19 cellular contexts compared by ENCODE assay signal in genomic region chr6:53818845-53819609, GRCh38. TPM values are rescaled to one million over a fixed set of nuclear protein-coding genes. Genes with fewer than 3 reads are reported as not detected.
DNase-seq lines count a peak whose midpoint lies in the region; ATAC-seq and TF ChIP-seq lines count a peak whose summit lies in the region.
"Had no signal": no experiment of that assay in that cellular context is flagged by ENCODE, and none has a peak within 500 bp of the region (broad histone marks: within the 10 kb centered on the region; RNA-seq: fewer than 3 reads in every experiment).

No MANE protein-coding gene starts in this region.

- intact Hi-C loops in mammary epithelial cell (cut with micrococcal nuclease), result no loop called here
- intact Hi-C loops in upper lobe of right lung (cut with DNase I), result no loop called here

- DNase-seq in activated T-cell treated with anti-CD3 and anti-CD28 coated beads, Interleukin-2, amount 50 U/mL, for 72 hours, result no peak
- no peak for DNase-seq in activated T-cell treated with anti-CD3 and anti-CD28 coated beads, Interleukin-2, amount 50 U/mL, for 48 hours
- peak; percentile 27 for DNase-seq in mammary epithelial cell
- DNase-seq in stimulated activated naive B cell treated with anti-CD40 and anti-IgM and Interleukin-4, amounts not matched to agents 10 μg/mL and 1 μg/mL and 100 μg/mL, for 72 hours, result no peak
- no peak for DNase-seq in upper lobe of right lung
- no peak for DNase-seq in GM19238 (ENCODE audit: insufficient read length, low spot score)
- DNase-seq: DMS53, GOT3, HFFc6, KG1, MG63, NCI-H1092 treated with DMSO at 0.1 percent for 48 hours, NCI-H1694 treated with DMSO at 0.1 percent for 48 hours, NCI-H446, PC-3 had no signal

- no peak overlapping the region for H3K9ac ChIP-seq in mammary epithelial cell (ENCODE audit: insufficient read depth, low read length)
- H3K9ac ChIP-seq: BLaER1 treated with 17β-estradiol and CSF1 and Interleukin-3, amounts not matched to agents 10 nM and 100 nM had no signal

- H3K4me3 Mint-ChIP-seq in activated T-cell treated with anti-CD3 and anti-CD28 coated beads, Interleukin-2, amount 50 U/mL, for 72 hours, result peak overlapping the region in 1 of 2 donors; percentile 3
- H3K4me3 Mint-ChIP-seq in stimulated activated naive B cell treated with anti-CD40 and anti-IgM and Interleukin-4, amounts not matched to agents 10 μg/mL and 1 μg/mL and 100 μg/mL, for 72 hours, result no peak overlapping the region
- H3K4me3 Mint-ChIP-seq: HFFc6 had no signal

- WGBS in mammary epithelial cell (ENCODE audit: low coverage, missing lambda C conversion rate), result 58% methylated on average over 3 of the region's 3 CpGs

- H3K4me1 Mint-ChIP-seq in activated T-cell treated with anti-CD3 and anti-CD28 coated beads, Interleukin-2, amount 50 U/mL, for 72 hours (ENCODE audit: low read depth), result peaks cover 6% of the 10 kb centered on the region
- peaks cover 14 to 24% of the 10 kb centered on the region in 2 donors for H3K4me1 Mint-ChIP-seq in stimulated activated naive B cell treated with anti-CD40 and anti-IgM and Interleukin-4, amounts not matched to agents 10 μg/mL and 1 μg/mL and 100 μg/mL, for 72 hours

- no peak overlapping the region for H2AFZ ChIP-seq in mammary epithelial cell (ENCODE audit: low read depth, low read length)

- ATAC-seq in activated T-cell treated with anti-CD3 and anti-CD28 coated beads, Interleukin-2, amount 50 U/mL, for 72 hours (replicated peaks in 1 of 2), result peak; percentile 32 to 68
- ATAC-seq in stimulated activated naive B cell treated with anti-CD40 and anti-IgM and Interleukin-4, amounts not matched to agents 10 μg/mL and 1 μg/mL and 100 μg/mL, for 72 hours (replicated peaks), result peak; percentile 34 to 54
- ATAC-seq in upper lobe of right lung (no peak), GM18870 (IDR thresholded peaks at IDR 0.05; ENCODE audit: unreplicated experiment) (no peak)
- ATAC-seq: GM12878, PC-3 had no signal

- H3K79me2 ChIP-seq in mammary epithelial cell (ENCODE audit: insufficient read depth, low read length), result peaks cover 90% of the 10 kb centered on the region

- in situ Hi-C loops in mammary epithelial cell (cut with MboI; ENCODE audit: low sequenced_read_pairs in 2 of 2), result no loop called here

- no peak overlapping the region for H3K4me3 ChIP-seq in HEK293 (ENCODE audit: low read depth, low read length)
- H3K4me3 ChIP-seq in mammary epithelial cell (replicated peaks in 1 of 3; ENCODE audit: insufficient read depth in 1 of 3, low read depth in 2 of 3, low read length in 3 of 3), result no peak overlapping the region
- no peak overlapping the region for H3K4me3 ChIP-seq in upper lobe of right lung
- H3K4me3 ChIP-seq: BLaER1 treated with 17β-estradiol and CSF1 and Interleukin-3, amounts not matched to agents 10 nM and 100 nM; GM12878; MG63 had no signal

- H3K27ac Mint-ChIP-seq in activated T-cell treated with anti-CD3 and anti-CD28 coated beads, Interleukin-2, amount 50 U/mL, for 72 hours, result peak overlapping the region; percentile 34
- H3K27ac Mint-ChIP-seq in stimulated activated naive B cell treated with anti-CD40 and anti-IgM and Interleukin-4, amounts not matched to agents 10 μg/mL and 1 μg/mL and 100 μg/mL, for 72 hours, result no peak overlapping the region
- H3K27ac Mint-ChIP-seq: HFFc6 had no signal

- no peak overlapping the region for H3K4me2 ChIP-seq in mammary epithelial cell (ENCODE audit: insufficient read depth, low read depth, low read length)
- H3K4me2 ChIP-seq: BLaER1 treated with 17β-estradiol and CSF1 and Interleukin-3, amounts not matched to agents 10 nM and 100 nM had no signal

- TF ChIP-seq CTCF in HEK293 (tag by site-specific recombination; IDR thresholded peaks at IDR 0.05), result no peak
- TF ChIP-seq CTCF in mammary epithelial cell (conservative IDR thresholded peaks at IDR 0.05 in 1 of 2, IDR thresholded peaks at IDR 0.05 in 1 of 2; ENCODE audit: extremely low read depth in 1 of 2, insufficient read depth in 1 of 2, low read depth in 1 of 2, low read length in 2 of 2), result no peak
- TF ChIP-seq CTCF in upper lobe of right lung (IDR thresholded peaks at IDR 0.05), result no peak

- CTCF ChIA-PET in HEK293 (lab: Yijun Ruan, JAX) (no interaction called here), mammary epithelial cell (lab: Charles Lee; ENCODE audit: low non-redundant PET) (no interaction called here)

- H4K20me1 ChIP-seq in mammary epithelial cell (ENCODE audit: insufficient read depth, low read length), result no peaks in the 10 kb centered on the region
- H4K20me1 ChIP-seq: BLaER1 treated with 17β-estradiol and CSF1 and Interleukin-3, amounts not matched to agents 10 nM and 100 nM had no signal

- H3K36me3 ChIP-seq in HEK293 (ENCODE audit: control insufficient read depth in 2 of 2, insufficient read depth in 1 of 2, low read length in 2 of 2) (no peaks in the 10 kb centered on the region), mammary epithelial cell (ENCODE audit: insufficient read depth, low read length) (no peaks in the 10 kb centered on the region), upper lobe of right lung (no peaks in the 10 kb centered on the region)
- H3K36me3 ChIP-seq: BLaER1 treated with 17β-estradiol and CSF1 and Interleukin-3, amounts not matched to agents 10 nM and 100 nM; MG63 had no signal

- H3K36me3 Mint-ChIP-seq in activated T-cell treated with anti-CD3 and anti-CD28 coated beads, Interleukin-2, amount 50 U/mL, for 72 hours (ENCODE audit: insufficient read depth in 2 of 2), result no peaks in the 10 kb centered on the region
- no peaks in the 10 kb centered on the region for H3K36me3 Mint-ChIP-seq in stimulated activated naive B cell treated with anti-CD40 and anti-IgM and Interleukin-4, amounts not matched to agents 10 μg/mL and 1 μg/mL and 100 μg/mL, for 72 hours

- H3K9me3 ChIP-seq in HEK293 (ENCODE audit: control insufficient read depth, insufficient read depth, low read depth, low read length), result no peaks in the 10 kb centered on the region
- H3K9me3 ChIP-seq in mammary epithelial cell (replicated peaks; ENCODE audit: insufficient read depth, low read length), result no peaks in the 10 kb centered on the region
- H3K9me3 ChIP-seq in upper lobe of right lung, result no peaks in the 10 kb centered on the region
- H3K9me3 ChIP-seq: BLaER1 treated with 17β-estradiol and CSF1 and Interleukin-3, amounts not matched to agents 10 nM and 100 nM; MG63 had no signal

- H3K27me3 ChIP-seq in mammary epithelial cell (ENCODE audit: insufficient read depth, low read length) (no peaks in the 10 kb centered on the region), upper lobe of right lung (no peaks in the 10 kb centered on the region)
- H3K27me3 ChIP-seq: BLaER1 treated with 17β-estradiol and CSF1 and Interleukin-3, amounts not matched to agents 10 nM and 100 nM; MG63 had no signal

- H3K9me3 Mint-ChIP-seq in activated T-cell treated with anti-CD3 and anti-CD28 coated beads, Interleukin-2, amount 50 U/mL, for 72 hours, result no peaks in the 10 kb centered on the region
- H3K9me3 Mint-ChIP-seq in stimulated activated naive B cell treated with anti-CD40 and anti-IgM and Interleukin-4, amounts not matched to agents 10 μg/mL and 1 μg/mL and 100 μg/mL, for 72 hours, result no peaks in the 10 kb centered on the region
- H3K9me3 Mint-ChIP-seq: HFFc6 had no signal

- BruUV-seq in mammary epithelial cell (replicated peaks; lab: Mats Ljungman, UMichigan), result no TSS peak

- dilution Hi-C loops in mammary epithelial cell (cut with HindIII; ENCODE audit: low sequenced_read_pairs), result no loop called here

- H3K4me1 ChIP-seq in HEK293 (ENCODE audit: control insufficient read depth, insufficient read depth, low read length) (peaks cover 40% of the 10 kb centered on the region), mammary epithelial cell (ENCODE audit: insufficient read depth, low read length) (peaks cover 11% of the 10 kb centered on the region), upper lobe of right lung (peaks cover 2% of the 10 kb centered on the region)

- H3K27ac ChIP-seq in HEK293 (ENCODE audit: extremely low read depth, low read depth, low read length), result 0 out of 2 replicates have a peak overlapping the region, but pooled peaks have one; percentile 7
- H3K27ac ChIP-seq in mammary epithelial cell (ENCODE audit: insufficient read depth, low read depth, low read length), result no peak overlapping the region
- H3K27ac ChIP-seq in upper lobe of right lung, result no peak overlapping the region
- H3K27ac ChIP-seq: BLaER1 treated with 17β-estradiol and CSF1 and Interleukin-3, amounts not matched to agents 10 nM and 100 nM had no signal

- H3K27me3 Mint-ChIP-seq in activated T-cell treated with anti-CD3 and anti-CD28 coated beads, Interleukin-2, amount 50 U/mL, for 72 hours (ENCODE audit: low read depth), result no peaks in the 10 kb centered on the region
- H3K27me3 Mint-ChIP-seq in stimulated activated naive B cell treated with anti-CD40 and anti-IgM and Interleukin-4, amounts not matched to agents 10 μg/mL and 1 μg/mL and 100 μg/mL, for 72 hours, result no peaks in the 10 kb centered on the region

- POLR2A ChIA-PET in HEK293 (lab: Yijun Ruan, JAX), result no interaction called here

TF ChIP-seq in HEK293, 187 proteins besides CTCF, POLR2A, EP300 and RAD21 (continues in another document):
- no peak for TF ChIP-seq KLF1 (tag by site-specific recombination; IDR thresholded peaks at IDR 0.05)
- TF ChIP-seq ZNF747 (tag by site-specific recombination; IDR thresholded peaks at IDR 0.05), result no peak

RNA-seq across cellular contexts. Expression of gene LRRC1, which starts 24.2 kb away (rescaled TPM):
- 1 to 10 TPM; 3.6 to 4.4 TPM for total RNA-seq in activated T-cell treated with anti-CD3 and anti-CD28 coated beads, Interleukin-2, amount 50 U/mL, for 72 hours
- total RNA-seq in mammary epithelial cell, result 10 to 100 TPM; 18.2 to 19.2 TPM
- polyA plus RNA-seq in mammary epithelial cell, result 12.4 TPM
- 11.6 TPM for polyA minus RNA-seq in mammary epithelial cell
- 22.3 TPM for total RNA-seq in upper lobe of right lung

Comparison
In these comparisons a context has a peak if more than half of its experiments do, and no peak if none do; other contexts are left out.
1. ATAC-seq: peak in activated T-cell treated with anti-CD3 and anti-CD28 coated beads, Interleukin-2, amount 50 U/mL, for 72 hours (2 of 2) and stimulated activated naive B cell treated with anti-CD40 and anti-IgM and Interleukin-4, amounts not matched to agents 10 μg/mL and 1 μg/mL and 100 μg/mL, for 72 hours (2 of 2); none in upper lobe of right lung (single experiment) and GM18870 (single experiment).